In the genomic region with DNA sequence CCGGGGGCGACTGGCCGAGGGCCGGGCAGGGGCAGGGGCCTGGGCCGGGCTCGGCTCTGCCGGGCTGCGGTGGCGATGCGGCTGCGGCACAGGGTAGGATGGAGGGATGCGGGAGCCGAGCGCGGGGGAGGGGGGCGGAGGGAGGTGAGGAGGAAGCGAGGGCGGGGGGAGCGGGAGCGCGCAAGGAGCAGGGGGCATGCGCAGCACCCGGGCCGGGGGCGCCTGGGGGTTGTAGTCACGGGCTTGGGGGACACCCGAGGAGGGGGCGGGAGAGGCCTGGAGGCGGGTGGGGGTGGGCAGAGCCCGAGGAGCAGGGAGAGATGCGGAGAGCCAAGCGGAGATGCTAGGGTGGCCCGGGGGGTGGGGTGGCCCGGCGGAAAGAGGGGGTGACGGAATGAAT, we compare ENCODE assay signal across 9 cellular contexts. TPM values are rescaled to one million over a fixed set of nuclear protein-coding genes. Genes with fewer than 3 reads are reported as not detected.
A peak's percentile ranks its signal among the peaks of the same experiment; 100 is the strongest.
DNase-seq lines count a peak whose midpoint lies in the region; ATAC-seq, FAIRE-seq and TF ChIP-seq lines count a peak whose summit lies in the region.
"Had no signal": no experiment of that assay in that cellular context is flagged by ENCODE, and none has a peak within 500 bp of the region (broad histone marks: within the 10 kb centered on the region; RNA-seq: fewer than 3 reads in every experiment).

A gene (minus strand): TSS at position 100 of the 400 bp plus-strand sequence. CDS start 242 bp downstream, outside the sequence.

- DNase-seq in Caco-2, result no peak
- DNase-seq in T-helper 1 cell, result peak in 4 of 5 donors; percentile 20 to 41 (median 31)
- DNase-seq in astrocyte (ENCODE audit: low read depth), result no peak
- DNase-seq in naive thymus-derived CD8-positive, alpha-beta T cell, result peak; percentile 34 to 84 (median 60)
- DNase-seq in urothelium cell line (ENCODE audit: low spot score), result peak; percentile 37
- no peak for DNase-seq in DMS153 (lab: John Stamatoyannopoulos, UW)
- DNase-seq in Right ventricle myocardium inferior (ENCODE audit: missing footprints), result no peak

- H3K4me1 ChIP-seq in Caco-2 (no peaks in the 10 kb centered on the region), astrocyte (ENCODE audit: insufficient read depth, low read length) (peaks cover 31% of the 10 kb centered on the region)

- peaks cover 36% of the 10 kb centered on the region for H3K79me2 ChIP-seq in astrocyte (ENCODE audit: insufficient read depth, low read length)

- H3K4me3 Mint-ChIP-seq in Caco-2 (ENCODE audit: unreplicated experiment) (peak within 1 kb of the TSS; percentile 18), astrocyte (ENCODE audit: unreplicated experiment) (peak within 1 kb of the TSS; percentile 90)
- peak within 1 kb of the TSS; percentile 76 to 92 (median 84) for H3K4me3 Mint-ChIP-seq in naive thymus-derived CD8-positive, alpha-beta T cell

- FAIRE-seq in astrocyte (lab: Jason Lieb, UNC), result no peak
- no peak for FAIRE-seq in urothelium cell line (lab: Jason Lieb, UNC)
- FAIRE-seq: endometrium had no signal

- H3K27me3 Mint-ChIP-seq in Caco-2 (ENCODE audit: insufficient read depth, unreplicated experiment), result peaks cover 15% of the 10 kb centered on the region
- H3K27me3 Mint-ChIP-seq in astrocyte (ENCODE audit: low read depth, unreplicated experiment), result peaks cover 23% of the 10 kb centered on the region
- peaks cover 1 to 23% (median 14%) of the 10 kb centered on the region in 5 donors for H3K27me3 Mint-ChIP-seq in naive thymus-derived CD8-positive, alpha-beta T cell

- no peaks in the 10 kb centered on the region for H3K36me3 ChIP-seq in Caco-2 (ENCODE audit: control insufficient read depth, insufficient read depth, low read length)
- no peaks in the 10 kb centered on the region for H3K36me3 ChIP-seq in astrocyte (ENCODE audit: insufficient read depth, low read length)

- no TSS peak for BruUV-seq in Caco-2 (replicated peaks; lab: Mats Ljungman, UMichigan)

- H3K27ac Mint-ChIP-seq in Caco-2 (ENCODE audit: unreplicated experiment) (no peak within 1 kb of the TSS), astrocyte (ENCODE audit: unreplicated experiment) (peak within 1 kb of the TSS; percentile 81)
- peak within 1 kb of the TSS; percentile 11 to 91 (median 80) for H3K27ac Mint-ChIP-seq in naive thymus-derived CD8-positive, alpha-beta T cell

- H3K36me3 Mint-ChIP-seq in Caco-2 (ENCODE audit: insufficient read depth, unreplicated experiment), result no peaks in the 10 kb centered on the region
- H3K36me3 Mint-ChIP-seq in astrocyte (ENCODE audit: low read depth, unreplicated experiment), result no peaks in the 10 kb centered on the region
- no peaks in the 10 kb centered on the region for H3K36me3 Mint-ChIP-seq in naive thymus-derived CD8-positive, alpha-beta T cell

- peak within 1 kb of the TSS; percentile 16 for H3K4me3 ChIP-seq in Caco-2 (ENCODE audit: low read depth, low read length)
- peak within 1 kb of the TSS; percentile 72 for H3K4me3 ChIP-seq in astrocyte (ENCODE audit: insufficient read depth, low read depth, low read length)

- intact Hi-C loops in Caco-2 (cut with micrococcal nuclease; ENCODE audit: unreplicated experiment) (no loop called here), Right ventricle myocardium inferior (cut with DNase I) (no loop called here)

- peaks cover 11% of the 10 kb centered on the region for H3K4me1 Mint-ChIP-seq in Caco-2 (ENCODE audit: low read depth, unreplicated experiment)
- H3K4me1 Mint-ChIP-seq in astrocyte (ENCODE audit: low read depth, unreplicated experiment), result peaks cover 33% of the 10 kb centered on the region
- peaks cover 9 to 34% (median 20%) of the 10 kb centered on the region in 4 donors for H3K4me1 Mint-ChIP-seq in naive thymus-derived CD8-positive, alpha-beta T cell

- no peaks in the 10 kb centered on the region for H3K9me3 Mint-ChIP-seq in Caco-2 (ENCODE audit: unreplicated experiment)
- H3K9me3 Mint-ChIP-seq in astrocyte (ENCODE audit: unreplicated experiment), result no peaks in the 10 kb centered on the region
- H3K9me3 Mint-ChIP-seq in naive thymus-derived CD8-positive, alpha-beta T cell, result no peaks in the 10 kb centered on the region

- H4K20me1 ChIP-seq in astrocyte (ENCODE audit: insufficient read depth, low read length), result no peaks in the 10 kb centered on the region

- CTCF ChIA-PET in Caco-2 (lab: Charles Lee), result no interaction called here

- H3K9me3 ChIP-seq in Caco-2 (no peaks in the 10 kb centered on the region), astrocyte (ENCODE audit: insufficient read depth, low read depth, low read length) (no peaks in the 10 kb centered on the region)

- peak; percentile 81 to 83 for ATAC-seq in naive thymus-derived CD8-positive, alpha-beta T cell
- no peak for ATAC-seq in Right ventricle myocardium inferior
- ATAC-seq in GM21515 (IDR thresholded peaks at IDR 0.05; ENCODE audit: unreplicated experiment), result no peak

- H3K27ac ChIP-seq in astrocyte (ENCODE audit: low read depth, low read length), result peak within 1 kb of the TSS; percentile 80

- peak within 1 kb of the TSS; percentile 75 for H2AFZ ChIP-seq in astrocyte (ENCODE audit: low read depth, low read length)

- H3K27me3 ChIP-seq in Caco-2 (replicated peaks; ENCODE audit: control insufficient read depth, insufficient read depth, low read length) (no peaks in the 10 kb centered on the region), astrocyte (ENCODE audit: insufficient read depth, low read length) (no peaks in the 10 kb centered on the region)

- TF ChIP-seq CTCF in Caco-2 (IDR thresholded peaks at IDR 0.05; ENCODE audit: insufficient read depth in 1 of 2, low read depth in 1 of 2, low read length in 1 of 2, severe bottlenecking in 1 of 2, unreplicated experiment in 1 of 2) (no peak), astrocyte (IDR thresholded peaks at IDR 0.05; ENCODE audit: insufficient read depth, low read depth, low read length) (no peak)

- POLR2A ChIA-PET in Caco-2 (lab: Charles Lee), result no interaction called here
- POLR2A ChIA-PET in naive thymus-derived CD8-positive, alpha-beta T cell (lab: Charles Lee), result interaction anchor here (0.6 kb wide), 1 partner anchor 863 kb away, joined by 3 read pairs; a partner anchor contains a TSS

- peak within 1 kb of the TSS; percentile 71 for H3K9ac ChIP-seq in astrocyte (ENCODE audit: low read length)

- peak within 1 kb of the TSS; percentile 89 for H3K4me2 ChIP-seq in astrocyte (ENCODE audit: low read length)

RNA-seq across cellular contexts. Expression of the gene that starts here (rescaled TPM):
- total RNA-seq in Caco-2 (2022) (0.46 and 0.77 TPM in 2 replicates), astrocyte (10.7 and 11.0 TPM in 2 replicates), Right ventricle myocardium inferior (0.41 TPM)
- 1 to 10 TPM; 2.9 to 3.9 TPM for total RNA-seq in naive thymus-derived CD8-positive, alpha-beta T cell
- under 1 TPM in 2 of 3 donors, not detected in 1; 0.07 to 0.49 TPM for polyA plus RNA-seq in naive thymus-derived CD8-positive, alpha-beta T cell

Comparison
In these comparisons a context has a peak if more than half of its experiments do, and no peak if none do; other contexts are left out.
1. DNase-seq: peak in T-helper 1 cell (4 of 5), naive thymus-derived CD8-positive, alpha-beta T cell (10 of 10) and urothelium cell line (single experiment); none in Caco-2 (0 of 2), astrocyte (single experiment), DMS153 (single experiment) and Right ventricle myocardium inferior (single experiment).
2. H3K4me3 Mint-ChIP-seq: peak in every context shown above with its lines; median percentile 90 in astrocyte; 84 in naive thymus-derived CD8-positive, alpha-beta T cell; 18 in Caco-2.
3. ATAC-seq: peak in naive thymus-derived CD8-positive, alpha-beta T cell (2 of 2); none in Right ventricle myocardium inferior (single experiment) and GM21515 (single experiment).